In the genomic region with DNA sequence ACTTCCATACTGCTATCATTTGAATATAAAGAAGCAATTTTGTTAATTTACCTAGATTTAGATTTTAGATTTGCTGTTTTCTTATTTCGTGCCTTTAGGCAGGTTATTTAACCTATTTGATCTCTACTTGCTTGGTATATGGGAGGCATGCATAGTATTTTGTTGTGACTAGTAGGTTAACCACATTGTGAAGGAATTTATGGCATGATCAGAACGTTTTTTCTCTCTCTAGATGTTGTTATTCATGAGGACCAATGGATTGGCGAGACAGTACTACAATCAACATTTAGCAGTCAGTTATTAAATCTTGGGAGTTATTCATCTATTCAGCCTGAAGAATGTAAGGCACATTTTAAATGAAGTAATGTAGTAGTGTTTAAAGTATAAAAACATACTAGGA, we compare ENCODE assay signal across 7 cellular contexts.
DNase-seq lines count a peak whose midpoint lies in the region; ATAC-seq and TF ChIP-seq lines count a peak whose summit lies in the region.
"Not testable (repeated sequence)": the region's sequence is repeated elsewhere in the genome, so short reads cannot be mapped to it uniquely, and the experiment has no call there.

No MANE protein-coding gene starts in this region.

- H3K9me2 ChIP-seq in GM23338 (ENCODE audit: insufficient read depth) = not testable (repeated sequence)

- peaks cover 10% of the 10 kb centered on the region; the same call in 2 of the 3 replicates for H3K4me1 Mint-ChIP-seq in GM23338

- not testable (repeated sequence) for H3K4me3 ChIP-seq in BJ (ENCODE audit: low read depth, low read length); GM23338; astrocyte of the spinal cord (ENCODE audit: low read depth, low read length)

- H3K4me3 Mint-ChIP-seq in GM23338 = not testable (repeated sequence)

- TF ChIP-seq CTCF in BJ (IDR thresholded peaks at IDR 0.05; ENCODE audit: insufficient read depth, low read depth, low read length); GM23338 (conservative IDR thresholded peaks at IDR 0.05; ENCODE audit: low read depth in 2 of 2); astrocyte of the spinal cord (IDR thresholded peaks at IDR 0.05; ENCODE audit: low read depth, low read length): not testable (repeated sequence)

- CTCF ChIA-PET in BJ (lab: Yijun Ruan, JAX) = not testable (repeated sequence)

- not testable (repeated sequence) for H3K27ac ChIP-seq in GM23338 (ENCODE audit: low read depth)

- not testable (repeated sequence) for ATAC-seq in GM23338

- H3K27me3 ChIP-seq in BJ (ENCODE audit: control insufficient read depth, insufficient read depth, low read length); GM23338 (ENCODE audit: insufficient read depth): not testable (repeated sequence)

- not testable (repeated sequence) for H3K9me3 Mint-ChIP-seq in GM23338

- in situ Hi-C loops in astrocyte of the spinal cord (cut with HindIII; ENCODE audit: low sequenced_read_pairs) = not testable (repeated sequence)

- H3K4me2 ChIP-seq in GM23338 = not testable (repeated sequence)

- DNase-seq in BJ (ENCODE audit: low read depth) = peak; percentile 17
- peak; percentile 7 for DNase-seq in GM23338 (ENCODE audit: low spot score)
- DNase-seq in NCI-H226 = peak; percentile 1
- peak; percentile 55 for DNase-seq in astrocyte of the spinal cord (ENCODE audit: low read depth, low spot score)
- DNase-seq in fibroblast of gingiva (ENCODE audit: low read depth) = peak; percentile 24
- DNase-seq in hepatic stellate cell (ENCODE audit: low spot score) = peak; percentile 35
- peak; percentile 60 for DNase-seq in non-pigmented ciliary epithelial cell (ENCODE audit: low read depth)

- not testable (repeated sequence) for H3K79me2 ChIP-seq in GM23338 (replicated peaks; ENCODE audit: insufficient read depth)

- H3K27me3 Mint-ChIP-seq in GM23338 (ENCODE audit: insufficient read depth, low read depth, poor library complexity) = not testable (repeated sequence)

- H3K36me3 Mint-ChIP-seq in GM23338 (ENCODE audit: low read depth) = not testable (repeated sequence)

- H3F3A ChIP-seq in GM23338 (replicated peaks; ENCODE audit: low read depth) = not testable (repeated sequence)

- not testable (repeated sequence) for H2AFZ ChIP-seq in GM23338

- H4K20me1 ChIP-seq in GM23338 (replicated peaks; ENCODE audit: insufficient read depth) = not testable (repeated sequence)

- POLR2A ChIA-PET in BJ (lab: Charles Lee) = not testable (repeated sequence)

- H3K27ac Mint-ChIP-seq in GM23338 = peak overlapping the region; percentile 25; the same call in 1 of the 2 replicates

- H3K4me1 ChIP-seq in GM23338 (ENCODE audit: insufficient read depth) = not testable (repeated sequence)

- H3K36me3 ChIP-seq in BJ (ENCODE audit: control insufficient read depth, insufficient read depth, low read length); GM23338 (ENCODE audit: insufficient read depth): not testable (repeated sequence)

Comparison
In these comparisons a context has a peak if more than half of its experiments do, and no peak if none do; other contexts are left out.
1. DNase-seq: peak in every context shown above with its lines; median percentile 60 in non-pigmented ciliary epithelial cell; 55 in astrocyte of the spinal cord; 35 in hepatic stellate cell; 24 in fibroblast of gingiva; 17 in BJ; 7 in GM23338; 1 in NCI-H226.